ENCODE assay signal across 21 cellular contexts in genomic region chr14:103001651-103002396, GRCh38. TPM values are rescaled to one million over a fixed set of nuclear protein-coding genes. Genes with fewer than 3 reads are reported as not detected.
DNase-seq lines count a peak whose midpoint lies in the region; ATAC-seq and TF ChIP-seq lines count a peak whose summit lies in the region.
"Had no signal": no experiment of that assay in that cellular context is flagged by ENCODE, and none has a peak within 500 bp of the region (broad histone marks: within the 10 kb centered on the region; RNA-seq: fewer than 3 reads in every experiment).

No MANE protein-coding gene starts in this region.

- peak overlapping the region in 4 of 6 donors; percentile 54 to 79 (median 68) for H3K27ac Mint-ChIP-seq in naive B cell
- H3K27ac Mint-ChIP-seq: activated naive CD8-positive, alpha-beta T cell; CD8-positive, alpha-beta T cell; stimulated activated naive CD8-positive, alpha-beta T cell treated with anti-CD3 and anti-CD28 coated beads, Interleukin-15, Interleukin-2, amounts not matched to agents 100 ng/mL and 50 ng/mL, for 24 hours had no signal

- H3K4me3 ChIP-seq in cardiac muscle cell = no peak overlapping the region
- H3K4me3 ChIP-seq in coronary artery = no peak overlapping the region
- H3K4me3 ChIP-seq: psoas muscle, SK-N-MC, smooth muscle cell, thyroid gland had no signal

- POLR2A ChIA-PET in RWPE1 (lab: Yijun Ruan, JAX; ENCODE audit: low non-redundant PET) = no interaction called here

- intact Hi-C loops in Right ventricle myocardium superior (cut with DNase I) = no loop called here

- H3K4me1 Mint-ChIP-seq in naive B cell = peaks cover 4 to 10% (median 7%) of the 10 kb centered on the region in 3 donors

- H3K4me1 ChIP-seq in cardiac muscle cell (ENCODE audit: low read depth) = no peaks in the 10 kb centered on the region
- H3K4me1 ChIP-seq: psoas muscle, thyroid gland had no signal

- peaks cover 13 to 32% of the 10 kb centered on the region in 2 donors for H3K36me3 Mint-ChIP-seq in naive B cell
- H3K36me3 Mint-ChIP-seq: activated naive CD8-positive, alpha-beta T cell; CD8-positive, alpha-beta T cell had no signal

- no peak for DNase-seq in cardiac muscle cell (ENCODE audit: low read depth in 1 of 2, low spot score in 1 of 2)
- DNase-seq in Right ventricle myocardium superior = no peak
- DNase-seq in RWPE1 (ENCODE audit: low spot score) = no peak
- peak; percentile 25 for DNase-seq in naive B cell
- no peak for DNase-seq in DMS53 (lab: John Stamatoyannopoulos, UW)
- DNase-seq in coronary artery (ENCODE audit: low spot score) = no peak
- DNase-seq in NCI-H2171 treated with DMSO at 0.1 percent for 48 hours (lab: John Stamatoyannopoulos, UW) = no peak
- DNase-seq: 8988T; CD8-positive, alpha-beta T cell; left ventricle myocardium superior; NCI-H1048; NCI-H1930; stimulated activated CD4-positive, alpha-beta T cell treated with anti-CD3 and anti-CD28 coated beads, Interleukin-4, amount 100 ng/mL, for 1 hour; T-helper 2 cell; thyroid gland had no signal

- CTCF ChIA-PET in RWPE1 (lab: Yijun Ruan, JAX) = interaction anchor here (0.6 to 1.7 kb wide), 3 partner anchors 9 to 78 kb away, joined by 3 to 4 read pairs (median 4); no protein-coding TSS in a partner anchor

- H3K27ac ChIP-seq in cardiac muscle cell (peak overlapping the region; percentile 15), RWPE1 (peak overlapping the region; percentile 29; the same call in 1 of the 2 replicates), coronary artery (no peak overlapping the region)
- H3K27ac ChIP-seq: psoas muscle, SK-N-MC, thyroid gland had no signal

- no peaks in the 10 kb centered on the region for H3K27me3 ChIP-seq in cardiac muscle cell
- H3K27me3 ChIP-seq: thyroid gland had no signal

- H3K9me3 ChIP-seq in cardiac muscle cell (ENCODE audit: low read depth) = no peaks in the 10 kb centered on the region
- H3K9me3 ChIP-seq: psoas muscle, thyroid gland had no signal

- no peak for ATAC-seq in Right ventricle myocardium superior (ENCODE audit: poor library complexity)
- peak; percentile 69 to 91 for ATAC-seq in naive B cell (ENCODE audit: low read depth in 2 of 2)
- ATAC-seq in GM21360 (IDR thresholded peaks at IDR 0.05; ENCODE audit: unreplicated experiment) = no peak
- ATAC-seq: CD8-positive, alpha-beta T cell; left ventricle myocardium superior had no signal

- no peaks in the 10 kb centered on the region for H3K9me3 Mint-ChIP-seq in naive B cell
- H3K9me3 Mint-ChIP-seq: CD8-positive, alpha-beta T cell; stimulated activated naive CD8-positive, alpha-beta T cell treated with anti-CD3 and anti-CD28 coated beads, Interleukin-15, Interleukin-2, amounts not matched to agents 100 ng/mL and 50 ng/mL, for 24 hours had no signal

- H3K36me3 ChIP-seq in cardiac muscle cell = peaks cover 11% of the 10 kb centered on the region

- no peak overlapping the region for H3K4me3 Mint-ChIP-seq in naive B cell
- H3K4me3 Mint-ChIP-seq: activated naive CD8-positive, alpha-beta T cell; CD8-positive, alpha-beta T cell; stimulated activated naive CD8-positive, alpha-beta T cell treated with anti-CD3 and anti-CD28 coated beads, Interleukin-15, Interleukin-2, amounts not matched to agents 100 ng/mL and 50 ng/mL, for 24 hours had no signal

- H3K27me3 Mint-ChIP-seq in naive B cell = no peaks in the 10 kb centered on the region
- H3K27me3 Mint-ChIP-seq: activated naive CD8-positive, alpha-beta T cell; stimulated activated naive CD8-positive, alpha-beta T cell treated with anti-CD3 and anti-CD28 coated beads, Interleukin-15, Interleukin-2, amounts not matched to agents 100 ng/mL and 50 ng/mL, for 24 hours had no signal

- TF ChIP-seq CTCF in cardiac muscle cell (IDR thresholded peaks at IDR 0.05; ENCODE audit: low read depth, low read length) = no peak
- no peak for TF ChIP-seq CTCF in RWPE1 (conservative IDR thresholded peaks at IDR 0.05; ENCODE audit: low read depth)
- no peak for TF ChIP-seq CTCF in coronary artery (IDR thresholded peaks at IDR 0.05)

RNA-seq across cellular contexts. Expression of gene CDC42BPB, which starts 55.5 kb away (rescaled TPM):
- total RNA-seq in cardiac muscle cell = 67.2 and 91.6 TPM in 2 replicates
- 18.9 and 21.7 TPM in 2 replicates for polyA plus RNA-seq in cardiac muscle cell
- total RNA-seq in Right ventricle myocardium superior = 64.6 TPM
- 1 to 10 TPM in 2 of 6 donors, under 1 TPM in 3, not detected in 1; 0.81 to 2.7 (median 0.97) TPM for polyA plus RNA-seq in naive B cell (ENCODE audit: low read depth in 6 of 6)

Comparison
In these comparisons a context has a peak if more than half of its experiments do, and no peak if none do; other contexts are left out.
1. H3K27ac ChIP-seq: peak in cardiac muscle cell (single experiment) and RWPE1 (single experiment); none in coronary artery (0 of 2).
2. ATAC-seq: peak in naive B cell (2 of 2); none in Right ventricle myocardium superior (single experiment) and GM21360 (single experiment).